Comparison of ENCODE assay signal across 1 cellular context in genomic region chr9:121399883-121400607, GRCh38.
TF ChIP-seq lines count a peak whose summit lies in the region.

No MANE protein-coding gene starts in this region.

TF ChIP-seq in K562, 482 proteins besides CTCF, POLR2A, EP300 and RAD21 (continued from another document and continues in another):
- TF ChIP-seq, protein P1, sequence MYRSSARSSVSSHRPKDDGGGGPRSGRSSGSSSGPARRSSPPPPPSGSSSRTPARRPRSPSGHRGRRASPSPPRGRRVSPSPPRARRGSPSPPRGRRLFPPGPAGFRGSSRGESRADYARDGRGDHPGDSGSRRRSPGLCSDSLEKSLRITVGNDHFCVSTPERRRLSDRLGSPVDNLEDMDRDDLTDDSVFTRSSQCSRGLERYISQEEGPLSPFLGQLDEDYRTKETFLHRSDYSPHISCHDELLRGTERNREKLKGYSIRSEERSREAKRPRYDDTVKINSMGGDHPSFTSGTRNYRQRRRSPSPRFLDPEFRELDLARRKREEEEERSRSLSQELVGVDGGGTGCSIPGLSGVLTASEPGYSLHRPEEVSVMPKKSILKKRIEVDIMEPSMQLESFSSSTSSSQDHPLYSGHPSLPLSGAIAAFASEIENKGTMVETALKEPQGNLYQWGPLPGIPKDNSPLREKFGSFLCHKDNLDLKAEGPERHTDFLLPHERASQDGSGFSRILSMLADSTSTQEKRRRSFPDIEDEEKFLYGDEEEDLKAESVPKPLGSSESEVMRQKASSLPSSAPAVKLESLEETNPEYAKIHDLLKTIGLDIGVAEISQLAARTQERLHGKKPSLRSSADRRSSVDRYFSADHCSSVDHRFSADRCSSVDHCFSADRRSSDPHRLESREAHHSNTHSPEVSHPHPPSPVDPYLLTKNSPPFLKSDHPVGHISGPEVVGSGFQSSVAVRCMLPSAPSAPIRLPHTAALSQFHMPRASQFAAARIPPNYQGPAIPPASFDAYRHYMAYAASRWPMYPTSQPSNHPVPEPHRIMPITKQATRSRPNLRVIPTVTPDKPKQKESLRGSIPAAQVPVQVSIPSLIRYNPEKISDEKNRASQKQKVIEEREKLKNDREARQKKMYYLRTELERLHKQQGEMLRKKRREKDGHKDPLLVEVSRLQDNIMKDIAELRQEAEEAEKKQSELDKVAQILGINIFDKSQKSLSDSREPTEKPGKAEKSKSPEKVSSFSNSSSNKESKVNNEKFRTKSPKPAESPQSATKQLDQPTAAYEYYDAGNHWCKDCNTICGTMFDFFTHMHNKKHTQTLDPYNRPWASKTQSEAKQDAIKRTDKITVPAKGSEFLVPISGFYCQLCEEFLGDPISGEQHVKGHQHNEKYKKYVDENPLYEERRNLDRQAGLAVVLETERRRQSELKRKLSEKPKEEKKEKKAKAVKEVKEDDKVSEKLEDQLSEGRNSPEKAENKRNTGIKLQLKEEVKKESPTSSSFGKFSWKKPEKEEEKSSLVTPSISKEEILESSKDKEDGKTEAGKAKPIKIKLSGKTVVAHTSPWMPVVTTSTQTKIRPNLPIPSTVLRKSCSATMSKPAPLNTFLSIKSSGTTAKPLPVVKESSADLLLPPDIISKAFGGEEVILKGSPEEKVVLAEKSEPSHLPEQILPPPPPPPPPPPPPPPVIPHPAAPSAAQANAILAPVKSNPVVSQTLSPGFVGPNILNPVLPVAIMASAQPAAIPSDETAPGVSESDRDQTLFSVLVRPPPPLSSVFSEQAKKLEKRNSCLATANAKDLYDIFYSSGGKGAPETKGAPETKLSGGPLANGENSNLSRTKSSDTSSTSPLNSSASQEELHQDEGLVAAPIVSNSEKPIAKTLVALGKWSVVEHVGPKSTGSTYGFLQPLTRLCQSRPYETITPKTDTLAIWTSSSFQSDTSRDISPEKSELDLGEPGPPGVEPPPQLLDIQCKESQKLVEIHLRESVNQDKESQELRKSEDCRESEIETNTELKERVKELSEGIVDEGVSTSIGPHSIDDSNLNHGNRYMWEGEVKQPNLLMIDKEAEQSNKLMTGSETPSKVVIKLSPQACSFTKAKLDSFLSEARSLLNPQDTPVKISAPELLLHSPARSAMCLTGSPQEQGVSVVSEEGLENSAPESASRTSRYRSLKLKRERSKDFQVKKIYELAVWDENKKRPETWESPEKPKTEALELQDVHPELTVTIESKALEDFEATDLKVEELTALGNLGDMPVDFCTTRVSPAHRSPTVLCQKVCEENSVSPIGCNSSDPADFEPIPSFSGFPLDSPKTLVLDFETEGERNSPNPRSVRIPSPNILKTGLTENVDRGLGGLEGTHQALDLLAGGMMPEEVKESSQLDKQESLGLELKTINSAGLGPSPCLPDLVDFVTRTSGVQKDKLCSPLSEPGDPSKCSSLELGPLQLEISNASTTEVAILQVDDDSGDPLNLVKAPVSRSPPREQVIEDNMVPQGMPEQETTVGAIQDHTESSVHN (IDR thresholded peaks at IDR 0.05; ENCODE audit: borderline replicate concordance in 1 of 2, low read depth in 1 of 2), result no peak
- TF ChIP-seq HNRNPK (IDR thresholded peaks at IDR 0.05; ENCODE audit: low read depth, low read length, poor library complexity, severe bottlenecking), result no peak
- no peak for TF ChIP-seq RB1 (IDR thresholded peaks at IDR 0.05; ENCODE audit: low read depth)
- no peak for TF ChIP-seq REST (CRISPR knock-in tag; IDR thresholded peaks at IDR 0.05; ENCODE audit: low read depth)
- TF ChIP-seq, protein P2, sequence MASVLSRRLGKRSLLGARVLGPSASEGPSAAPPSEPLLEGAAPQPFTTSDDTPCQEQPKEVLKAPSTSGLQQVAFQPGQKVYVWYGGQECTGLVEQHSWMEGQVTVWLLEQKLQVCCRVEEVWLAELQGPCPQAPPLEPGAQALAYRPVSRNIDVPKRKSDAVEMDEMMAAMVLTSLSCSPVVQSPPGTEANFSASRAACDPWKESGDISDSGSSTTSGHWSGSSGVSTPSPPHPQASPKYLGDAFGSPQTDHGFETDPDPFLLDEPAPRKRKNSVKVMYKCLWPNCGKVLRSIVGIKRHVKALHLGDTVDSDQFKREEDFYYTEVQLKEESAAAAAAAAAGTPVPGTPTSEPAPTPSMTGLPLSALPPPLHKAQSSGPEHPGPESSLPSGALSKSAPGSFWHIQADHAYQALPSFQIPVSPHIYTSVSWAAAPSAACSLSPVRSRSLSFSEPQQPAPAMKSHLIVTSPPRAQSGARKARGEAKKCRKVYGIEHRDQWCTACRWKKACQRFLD (CRISPR knock-in tag; IDR thresholded peaks at IDR 0.05), result no peak
- TF ChIP-seq, protein P3, sequence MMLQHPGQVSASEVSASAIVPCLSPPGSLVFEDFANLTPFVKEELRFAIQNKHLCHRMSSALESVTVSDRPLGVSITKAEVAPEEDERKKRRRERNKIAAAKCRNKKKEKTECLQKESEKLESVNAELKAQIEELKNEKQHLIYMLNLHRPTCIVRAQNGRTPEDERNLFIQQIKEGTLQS (IDR thresholded peaks at IDR 0.05), result peak; percentile 81
- TF ChIP-seq, protein P3 (CRISPR knock-in tag; conservative IDR thresholded peaks at IDR 0.05), result no peak
- TF ChIP-seq ZMIZ1 (IDR thresholded peaks at IDR 0.05; ENCODE audit: low read depth in 2 of 2, low read length in 2 of 2), result no peak
- no peak for TF ChIP-seq SPI1 (IDR thresholded peaks at IDR 0.05; ENCODE audit: borderline replicate concordance, low read depth, low read length)
- no peak for TF ChIP-seq CBX1 (IDR thresholded peaks at IDR 0.05; ENCODE audit: low read depth)
- TF ChIP-seq, protein P4, sequence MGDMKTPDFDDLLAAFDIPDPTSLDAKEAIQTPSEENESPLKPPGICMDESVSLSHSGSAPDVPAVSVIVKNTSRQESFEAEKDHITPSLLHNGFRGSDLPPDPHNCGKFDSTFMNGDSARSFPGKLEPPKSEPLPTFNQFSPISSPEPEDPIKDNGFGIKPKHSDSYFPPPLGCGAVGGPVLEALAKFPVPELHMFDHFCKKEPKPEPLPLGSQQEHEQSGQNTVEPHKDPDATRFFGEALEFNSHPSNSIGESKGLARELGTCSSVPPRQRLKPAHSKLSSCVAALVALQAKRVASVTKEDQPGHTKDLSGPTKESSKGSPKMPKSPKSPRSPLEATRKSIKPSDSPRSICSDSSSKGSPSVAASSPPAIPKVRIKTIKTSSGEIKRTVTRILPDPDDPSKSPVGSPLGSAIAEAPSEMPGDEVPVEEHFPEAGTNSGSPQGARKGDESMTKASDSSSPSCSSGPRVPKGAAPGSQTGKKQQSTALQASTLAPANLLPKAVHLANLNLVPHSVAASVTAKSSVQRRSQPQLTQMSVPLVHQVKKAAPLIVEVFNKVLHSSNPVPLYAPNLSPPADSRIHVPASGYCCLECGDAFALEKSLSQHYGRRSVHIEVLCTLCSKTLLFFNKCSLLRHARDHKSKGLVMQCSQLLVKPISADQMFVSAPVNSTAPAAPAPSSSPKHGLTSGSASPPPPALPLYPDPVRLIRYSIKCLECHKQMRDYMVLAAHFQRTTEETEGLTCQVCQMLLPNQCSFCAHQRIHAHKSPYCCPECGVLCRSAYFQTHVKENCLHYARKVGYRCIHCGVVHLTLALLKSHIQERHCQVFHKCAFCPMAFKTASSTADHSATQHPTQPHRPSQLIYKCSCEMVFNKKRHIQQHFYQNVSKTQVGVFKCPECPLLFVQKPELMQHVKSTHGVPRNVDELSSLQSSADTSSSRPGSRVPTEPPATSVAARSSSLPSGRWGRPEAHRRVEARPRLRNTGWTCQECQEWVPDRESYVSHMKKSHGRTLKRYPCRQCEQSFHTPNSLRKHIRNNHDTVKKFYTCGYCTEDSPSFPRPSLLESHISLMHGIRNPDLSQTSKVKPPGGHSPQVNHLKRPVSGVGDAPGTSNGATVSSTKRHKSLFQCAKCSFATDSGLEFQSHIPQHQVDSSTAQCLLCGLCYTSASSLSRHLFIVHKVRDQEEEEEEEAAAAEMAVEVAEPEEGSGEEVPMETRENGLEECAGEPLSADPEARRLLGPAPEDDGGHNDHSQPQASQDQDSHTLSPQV (IDR thresholded peaks at IDR 0.05), result 0 out of 2 replicates have a peak, but pooled peaks have one; percentile 51
- TF ChIP-seq ZNF583 (CRISPR knock-in tag; IDR thresholded peaks at IDR 0.05), result no peak
- TF ChIP-seq XRCC5 (IDR thresholded peaks at IDR 0.05; ENCODE audit: low read depth, low read length), result no peak
- no peak for TF ChIP-seq FUS (optimal IDR thresholded peaks at IDR 0.05; ENCODE audit: low read depth, low read length)
- TF ChIP-seq ZNF561 (CRISPR knock-in tag; conservative IDR thresholded peaks at IDR 0.05), result no peak
- no peak for TF ChIP-seq RBFOX2 (IDR thresholded peaks at IDR 0.05; ENCODE audit: low read depth, low read length)
- TF ChIP-seq ZNF589 (CRISPR knock-in tag; IDR thresholded peaks at IDR 0.05; ENCODE audit: low read depth), result no peak
- TF ChIP-seq SOX6 (IDR thresholded peaks at IDR 0.05), result no peak
- TF ChIP-seq HEY1 (CRISPR knock-in tag; IDR thresholded peaks at IDR 0.05; ENCODE audit: borderline replicate concordance), result no peak
- no peak for TF ChIP-seq IRF1 (CRISPR knock-in tag; IDR thresholded peaks at IDR 0.05; ENCODE audit: borderline replicate concordance)
- TF ChIP-seq ZNF584 (CRISPR knock-in tag; IDR thresholded peaks at IDR 0.05; ENCODE audit: low read depth), result no peak
- peak; percentile 72 for TF ChIP-seq CEBPB (tag; IDR thresholded peaks at IDR 0.05)
- TF ChIP-seq ZEB2 (IDR thresholded peaks at IDR 0.05), result no peak
- peak; percentile 81 for TF ChIP-seq MEIS2 (IDR thresholded peaks at IDR 0.05; ENCODE audit: partially characterized antibody)
- no peak for TF ChIP-seq SMAD3 (CRISPR knock-in tag; conservative IDR thresholded peaks at IDR 0.05)
- TF ChIP-seq ZNF23 (CRISPR knock-in tag; IDR thresholded peaks at IDR 0.05), result no peak
- peak; percentile 68; the same call in 1 of the 2 replicates for TF ChIP-seq ARID2 (IDR thresholded peaks at IDR 0.05)
- TF ChIP-seq, protein P5, sequence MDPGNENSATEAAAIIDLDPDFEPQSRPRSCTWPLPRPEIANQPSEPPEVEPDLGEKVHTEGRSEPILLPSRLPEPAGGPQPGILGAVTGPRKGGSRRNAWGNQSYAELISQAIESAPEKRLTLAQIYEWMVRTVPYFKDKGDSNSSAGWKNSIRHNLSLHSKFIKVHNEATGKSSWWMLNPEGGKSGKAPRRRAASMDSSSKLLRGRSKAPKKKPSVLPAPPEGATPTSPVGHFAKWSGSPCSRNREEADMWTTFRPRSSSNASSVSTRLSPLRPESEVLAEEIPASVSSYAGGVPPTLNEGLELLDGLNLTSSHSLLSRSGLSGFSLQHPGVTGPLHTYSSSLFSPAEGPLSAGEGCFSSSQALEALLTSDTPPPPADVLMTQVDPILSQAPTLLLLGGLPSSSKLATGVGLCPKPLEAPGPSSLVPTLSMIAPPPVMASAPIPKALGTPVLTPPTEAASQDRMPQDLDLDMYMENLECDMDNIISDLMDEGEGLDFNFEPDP (CRISPR knock-in tag; IDR thresholded peaks at IDR 0.05), result no peak
